ENCODE assay signal across 11 cellular contexts in genomic region chr3:11556851-11557644, GRCh38.
DNase-seq lines count a peak whose midpoint lies in the region; ATAC-seq and TF ChIP-seq lines count a peak whose summit lies in the region.
"Had no signal": no experiment of that assay in that cellular context is flagged by ENCODE, and none has a peak within 500 bp of the region (broad histone marks: within the 10 kb centered on the region; RNA-seq: fewer than 3 reads in every experiment).

No MANE protein-coding gene starts in this region.

- intact Hi-C loops in gastrocnemius medialis (cut with DNase I; ENCODE audit: low total_unique reads): no loop called here

- no peaks in the 10 kb centered on the region for H3K27me3 ChIP-seq in right atrium auricular region
- no peaks in the 10 kb centered on the region for H3K27me3 ChIP-seq in gastrocnemius medialis

- H3K36me3 ChIP-seq in right atrium auricular region (peaks cover 25% of the 10 kb centered on the region), gastrocnemius medialis (peaks cover 0 to 4% of the 10 kb centered on the region in 2 donors)

- H3K4me3 ChIP-seq in astrocyte of the cerebellum (ENCODE audit: low read depth, low read length): no peak overlapping the region
- no peak overlapping the region for H3K4me3 ChIP-seq in right atrium auricular region
- no peak overlapping the region for H3K4me3 ChIP-seq in gastrocnemius medialis

- in situ Hi-C loops in astrocyte of the cerebellum (cut with HindIII; ENCODE audit: low sequenced_read_pairs) (loop anchor here (25.0 kb wide), 1 partner anchor 170 kb away; no protein-coding TSS in a partner anchor), gastrocnemius medialis (cut with MboI; ENCODE audit: low sequenced_read_pairs in 4 of 4) (no loop called here)

- ATAC-seq in gastrocnemius medialis (peak; percentile 42 to 66), GM19351 (IDR thresholded peaks at IDR 0.05; ENCODE audit: unreplicated experiment) (no peak), GM18498 (IDR thresholded peaks at IDR 0.05; ENCODE audit: unreplicated experiment) (no peak), GM18870 (IDR thresholded peaks at IDR 0.05; ENCODE audit: unreplicated experiment) (no peak)

- DNase-seq in EH (ENCODE audit: low read depth) (peak; percentile 70), astrocyte of the cerebellum (ENCODE audit: low read depth) (peak; percentile 86), right atrium auricular region (ENCODE audit: low spot score) (no peak), gastrocnemius medialis (peak; percentile 67 to 76), NCI-H1105 treated with DMSO at 0.1 percent for 48 hours (lab: John Stamatoyannopoulos, UW) (no peak)
- DNase-seq: DMS79 treated with DMSO at 0.1 percent for 48 hours, NCI-H187 treated with DMSO at 0.1 percent for 48 hours, T-helper 9 cell had no signal

- H3K27ac ChIP-seq in right atrium auricular region (peak overlapping the region; percentile 48 to 50), gastrocnemius medialis (peak overlapping the region; percentile 63 to 88 (median 74))

- TF ChIP-seq CTCF in astrocyte of the cerebellum (IDR thresholded peaks at IDR 0.05; ENCODE audit: low read depth, low read length, missing control alignments) (no peak), right atrium auricular region (IDR thresholded peaks at IDR 0.05) (no peak), gastrocnemius medialis (IDR thresholded peaks at IDR 0.05 in 4 of 5, conservative IDR thresholded peaks at IDR 0.05 in 1 of 5) (no peak)

- H3K4me1 ChIP-seq in right atrium auricular region: peaks cover 0 to 89% of the 10 kb centered on the region in 2 donors
- peaks cover 68 to 80% of the 10 kb centered on the region in 2 donors for H3K4me1 ChIP-seq in gastrocnemius medialis

- H3K9me3 ChIP-seq in right atrium auricular region: no peaks in the 10 kb centered on the region
- no peaks in the 10 kb centered on the region for H3K9me3 ChIP-seq in gastrocnemius medialis

- no peak for TF ChIP-seq POLR2A in gastrocnemius medialis (IDR thresholded peaks at IDR 0.05)

Comparison
In these comparisons a context has a peak if more than half of its experiments do, and no peak if none do; other contexts are left out.
1. DNase-seq: peak in EH (single experiment), astrocyte of the cerebellum (single experiment) and gastrocnemius medialis (2 of 2); none in right atrium auricular region (single experiment) and NCI-H1105 treated with DMSO at 0.1 percent for 48 hours (single experiment).
2. ATAC-seq: peak in gastrocnemius medialis (2 of 2); none in GM19351 (single experiment), GM18498 (single experiment) and GM18870 (single experiment).